ENCODE assay signal across 1 cellular context in genomic region chr11:74611369-74611861, GRCh38.
TF ChIP-seq lines count a peak whose summit lies in the region.

No MANE protein-coding gene starts in this region.

TF ChIP-seq in K562, 482 proteins besides CTCF, POLR2A, EP300 and RAD21 (continued from another document):
- TF ChIP-seq HNRNPLL (IDR thresholded peaks at IDR 0.05; ENCODE audit: low read depth, low read length, poor library complexity, severe bottlenecking) (no peak), PHF8 (IDR thresholded peaks at IDR 0.05; ENCODE audit: borderline replicate concordance, low read length) (no peak), ARID4B (CRISPR knock-in tag; IDR thresholded peaks at IDR 0.05) (no peak)
